8 cellular contexts compared by ENCODE assay signal in the genomic region with DNA sequence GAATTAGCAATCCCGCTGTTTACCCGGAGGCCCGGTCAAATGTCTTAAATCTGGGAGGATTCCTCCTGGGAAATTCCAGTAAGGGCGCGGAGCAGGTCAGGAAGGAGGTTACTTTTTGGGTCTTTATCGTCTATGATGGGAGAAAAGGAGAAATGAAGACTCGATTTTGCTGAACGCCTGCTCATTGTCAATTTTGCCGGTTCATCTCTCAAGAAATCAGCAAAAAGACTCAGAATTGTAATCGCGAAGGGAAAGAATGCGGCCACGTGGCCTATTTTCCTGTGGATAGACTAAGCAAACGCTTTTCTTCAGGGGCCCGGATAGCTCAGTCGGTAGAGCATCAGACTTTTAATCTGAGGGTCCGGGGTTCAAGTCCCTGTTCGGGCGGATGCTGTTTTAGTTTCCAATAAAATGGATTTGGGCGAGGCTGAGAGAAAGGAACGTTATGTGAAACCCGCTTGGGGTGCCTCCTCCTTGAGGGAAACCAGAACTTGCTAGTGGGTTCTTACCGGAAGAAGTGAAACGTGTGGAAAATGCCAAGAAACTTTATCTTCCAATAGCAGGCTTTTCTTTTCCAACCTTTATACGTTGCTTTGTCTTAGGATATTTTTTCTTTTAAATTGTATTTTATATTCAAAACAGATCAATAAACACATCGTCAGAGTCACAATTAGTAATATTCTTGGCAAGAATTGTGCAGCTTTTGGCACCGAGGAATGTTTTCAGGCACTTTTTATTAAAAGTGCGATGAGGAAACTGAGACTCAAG. TPM values are rescaled to one million over a fixed set of nuclear protein-coding genes. Genes with fewer than 3 reads are reported as not detected.
A peak's percentile ranks its signal among the peaks of the same experiment; 100 is the strongest.
DNase-seq lines count a peak whose midpoint lies in the region; ATAC-seq, FAIRE-seq and TF ChIP-seq lines count a peak whose summit lies in the region.

No MANE protein-coding gene starts in this region.

- ATAC-seq in HCT116: peak; percentile 41
- peak; percentile 55 for ATAC-seq in activated CD8-positive, alpha-beta T cell treated with anti-CD3 and anti-CD28 coated beads for 36 hours
- ATAC-seq in stimulated activated memory B cell treated with anti-CD40 and anti-IgM and Interleukin-4, amounts not matched to agents 10 μg/mL and 1 μg/mL and 100 μg/mL, for 72 hours: peak; percentile 3
- ATAC-seq in HG03457 (IDR thresholded peaks at IDR 0.05; ENCODE audit: unreplicated experiment): no peak

- peak overlapping the region; percentile 16 to 62 (median 46); a peak in 21 of 22 replicates for H3K4me2 ChIP-seq in BLaER1 treated with 17β-estradiol and CSF1 and Interleukin-3, amounts not matched to agents 10 nM and 100 nM
- H3K4me2 ChIP-seq in HCT116 (ENCODE audit: low read length): peak overlapping the region; percentile 70

- H3K36me3 ChIP-seq in BLaER1 treated with 17β-estradiol and CSF1 and Interleukin-3, amounts not matched to agents 10 nM and 100 nM: no peaks in the 10 kb centered on the region
- H3K36me3 ChIP-seq in HCT116 (ENCODE audit: control insufficient read depth in 1 of 2, insufficient read depth in 2 of 2, low read length in 2 of 2) (no peaks in the 10 kb centered on the region), muscle layer of duodenum (ENCODE audit: control insufficient read depth in 1 of 2, insufficient read depth in 2 of 2, low read length in 2 of 2) (no peaks in the 10 kb centered on the region)

- no peak for TF ChIP-seq CTCF in HCT116 (IDR thresholded peaks at IDR 0.05 in 2 of 3, conservative IDR thresholded peaks at IDR 0.05 in 1 of 3; ENCODE audit: borderline replicate concordance in 1 of 3, insufficient read depth in 1 of 3, low read depth in 2 of 3, low read length in 2 of 3)
- no peak for TF ChIP-seq CTCF in activated CD8-positive, alpha-beta T cell treated with anti-CD3 and anti-CD28 coated beads for 36 hours (IDR thresholded peaks at IDR 0.05)

- H3K4me3 ChIP-seq in BLaER1 treated with 17β-estradiol and CSF1 and Interleukin-3, amounts not matched to agents 10 nM and 100 nM: peak overlapping the region in 4 of 10 experiments; percentile 31 to 53 (median 49); a peak in 8 of 20 replicates
- peak overlapping the region in 1 of 2 experiments; percentile 32; a peak in 2 of 4 replicates for H3K4me3 ChIP-seq in HCT116 (replicated peaks in 1 of 2; ENCODE audit: low read depth in 1 of 2, low read length in 2 of 2)
- peak overlapping the region; percentile 49 to 55 for H3K4me3 ChIP-seq in muscle layer of duodenum (ENCODE audit: low read depth in 1 of 2, low read length in 2 of 2)

- peak overlapping the region in 1 of 11 experiments; percentile 21; a peak in 2 of 22 replicates for H3K27ac ChIP-seq in BLaER1 treated with 17β-estradiol and CSF1 and Interleukin-3, amounts not matched to agents 10 nM and 100 nM
- H3K27ac ChIP-seq in HCT116 (ENCODE audit: low read depth, low read length): peak overlapping the region; percentile 48
- peak overlapping the region; percentile 60 for H3K27ac ChIP-seq in muscle layer of duodenum (ENCODE audit: low read length)

- peak; percentile 35 for FAIRE-seq in endometrium (lab: Jason Lieb, UNC)

- intact Hi-C loops in HCT116 (cut with micrococcal nuclease): loop anchor here (10.0 kb wide), 1 partner anchor 1891 kb away; a partner anchor contains a TSS
- intact Hi-C loops in activated CD8-positive, alpha-beta T cell treated with anti-CD3 and anti-CD28 coated beads for 36 hours (cut with micrococcal nuclease): no loop called here

- RAD21 ChIA-PET in HCT116 (lab: Charles Lee; ENCODE audit: low non-redundant PET in 1 of 2, low total read pairs in 2 of 2, uncharacterized antibody in 2 of 2, unreplicated experiment in 2 of 2): interaction anchor here in 1 of 2 experiments (1.2 to 1.3 kb wide), 2 partner anchors 19 to 112 kb away, joined by 3 to 6 read pairs; a partner anchor contains a TSS

- H3K4me3 Mint-ChIP-seq in activated CD8-positive, alpha-beta T cell treated with anti-CD3 and anti-CD28 coated beads for 36 hours: peak overlapping the region; percentile 78
- H3K4me3 Mint-ChIP-seq in stimulated activated memory B cell treated with anti-CD40 and anti-IgM and Interleukin-4, amounts not matched to agents 10 μg/mL and 1 μg/mL and 100 μg/mL, for 72 hours: peak overlapping the region; percentile 75

- TF ChIP-seq RAD21 in HCT116 (IDR thresholded peaks at IDR 0.05; ENCODE audit: low read depth): no peak

- H3K27me3 ChIP-seq in BLaER1 treated with 17β-estradiol and CSF1 and Interleukin-3, amounts not matched to agents 10 nM and 100 nM: peaks cover 0 to 28% (median 18%) of the 10 kb centered on the region in 11 experiments; a peak in 13 of 22 replicates
- H3K27me3 ChIP-seq in HCT116 (ENCODE audit: insufficient read depth, low read length) (no peaks in the 10 kb centered on the region), muscle layer of duodenum (ENCODE audit: low read depth, low read length) (no peaks in the 10 kb centered on the region)

- peaks cover 3% of the 10 kb centered on the region for H3K36me3 Mint-ChIP-seq in activated CD8-positive, alpha-beta T cell treated with anti-CD3 and anti-CD28 coated beads for 36 hours (ENCODE audit: low read depth)
- no peaks in the 10 kb centered on the region for H3K36me3 Mint-ChIP-seq in stimulated activated memory B cell treated with anti-CD40 and anti-IgM and Interleukin-4, amounts not matched to agents 10 μg/mL and 1 μg/mL and 100 μg/mL, for 72 hours

- H2AFZ ChIP-seq in HCT116 (ENCODE audit: low read depth, low read length, poor library complexity, severe bottlenecking): peak overlapping the region; percentile 91

- H3K9me3 ChIP-seq in BLaER1 treated with 17β-estradiol and CSF1 and Interleukin-3, amounts not matched to agents 10 nM and 100 nM (replicated peaks in 1 of 11): 0 out of 22 replicates have a peak, but pooled peaks cover 0 to 7% (median 0%) of the 10 kb centered on the region in 11 experiments
- H3K9me3 ChIP-seq in HCT116 (ENCODE audit: control insufficient read depth in 1 of 2, insufficient read depth in 1 of 2, low read depth in 1 of 2, low read length in 2 of 2) (no peaks in the 10 kb centered on the region), muscle layer of duodenum (ENCODE audit: control insufficient read depth in 1 of 2, low read length in 2 of 2) (no peaks in the 10 kb centered on the region)

- peaks cover 19 to 76% (median 50%) of the 10 kb centered on the region in 10 experiments for H3K4me1 ChIP-seq in BLaER1 treated with 17β-estradiol and CSF1 and Interleukin-3, amounts not matched to agents 10 nM and 100 nM
- H3K4me1 ChIP-seq in HCT116 (ENCODE audit: control insufficient read depth in 1 of 2, insufficient read depth in 2 of 2, low read length in 2 of 2) (peaks cover 25 to 63% of the 10 kb centered on the region in 2 experiments), muscle layer of duodenum (ENCODE audit: control insufficient read depth in 1 of 2, insufficient read depth in 2 of 2, low read length in 2 of 2) (no peaks in the 10 kb centered on the region)

- H3K27me3 Mint-ChIP-seq in activated CD8-positive, alpha-beta T cell treated with anti-CD3 and anti-CD28 coated beads for 36 hours: peaks cover 5% of the 10 kb centered on the region
- H3K27me3 Mint-ChIP-seq in stimulated activated memory B cell treated with anti-CD40 and anti-IgM and Interleukin-4, amounts not matched to agents 10 μg/mL and 1 μg/mL and 100 μg/mL, for 72 hours: peaks cover 10% of the 10 kb centered on the region

- DNase-seq in HCT116 (ENCODE audit: low read depth, low spot score) (peak; percentile 74), NCI-H748 (lab: John Stamatoyannopoulos, UW; ENCODE audit: unreplicated experiment) (peak; percentile 84)
- peak; percentile 89 for DNase-seq in activated CD8-positive, alpha-beta T cell treated with anti-CD3 and anti-CD28 coated beads for 36 hours

- no peaks in the 10 kb centered on the region for H3K9me2 ChIP-seq in HCT116 (ENCODE audit: insufficient read depth)

- POLR2A ChIA-PET in HCT116 (lab: Charles Lee): interaction anchor here (1.2 to 1.3 kb wide), 2 partner anchors 9 to 60 kb away, joined by 5 to 6 read pairs; a partner anchor contains a TSS
- POLR2A ChIA-PET in activated CD8-positive, alpha-beta T cell treated with anti-CD3 and anti-CD28 coated beads for 36 hours (lab: Charles Lee): interaction anchor here (1.4 to 2.8 kb wide), 2 partner anchors 9 to 15 kb away, joined by 3 to 17 read pairs; no protein-coding TSS in a partner anchor

- H3K27ac Mint-ChIP-seq in activated CD8-positive, alpha-beta T cell treated with anti-CD3 and anti-CD28 coated beads for 36 hours: peak overlapping the region; percentile 87
- peak overlapping the region; percentile 84 for H3K27ac Mint-ChIP-seq in stimulated activated memory B cell treated with anti-CD40 and anti-IgM and Interleukin-4, amounts not matched to agents 10 μg/mL and 1 μg/mL and 100 μg/mL, for 72 hours

- H3K79me2 ChIP-seq in HCT116 (ENCODE audit: insufficient read depth, low read length): no peaks in the 10 kb centered on the region

- H4K20me1 ChIP-seq in BLaER1 treated with 17β-estradiol and CSF1 and Interleukin-3, amounts not matched to agents 10 nM and 100 nM: no peaks in the 10 kb centered on the region
- no peaks in the 10 kb centered on the region for H4K20me1 ChIP-seq in HCT116 (ENCODE audit: insufficient read depth)

- TF ChIP-seq POLR2A in HCT116 (IDR thresholded peaks at IDR 0.05; ENCODE audit: borderline replicate concordance, extremely low read depth, insufficient read depth, insufficient read length): no peak

- H3K9ac ChIP-seq in BLaER1 treated with 17β-estradiol and CSF1 and Interleukin-3, amounts not matched to agents 10 nM and 100 nM: peak overlapping the region in 3 of 11 experiments; percentile 21 to 25 (median 22); a peak in 3 of 22 replicates
- peak overlapping the region; percentile 40 for H3K9ac ChIP-seq in HCT116 (ENCODE audit: low read length)

- H3K4me1 Mint-ChIP-seq in activated CD8-positive, alpha-beta T cell treated with anti-CD3 and anti-CD28 coated beads for 36 hours (ENCODE audit: low read depth): peaks cover 42% of the 10 kb centered on the region
- peaks cover 38% of the 10 kb centered on the region for H3K4me1 Mint-ChIP-seq in stimulated activated memory B cell treated with anti-CD40 and anti-IgM and Interleukin-4, amounts not matched to agents 10 μg/mL and 1 μg/mL and 100 μg/mL, for 72 hours

- CTCF ChIA-PET in HCT116 (lab: Charles Lee): interaction anchor here (1.5 to 1.7 kb wide), 2 partner anchors 10 to 384 kb away, joined by 3 to 4 read pairs; a partner anchor contains a TSS
- CTCF ChIA-PET in activated CD8-positive, alpha-beta T cell treated with anti-CD3 and anti-CD28 coated beads for 36 hours (lab: Charles Lee): interaction anchor here (1.5 to 2.9 kb wide), 2 partner anchors 9 to 113 kb away, joined by 3 to 10 read pairs; a partner anchor contains a TSS

- no peaks in the 10 kb centered on the region for H3K9me3 Mint-ChIP-seq in activated CD8-positive, alpha-beta T cell treated with anti-CD3 and anti-CD28 coated beads for 36 hours
- no peaks in the 10 kb centered on the region for H3K9me3 Mint-ChIP-seq in stimulated activated memory B cell treated with anti-CD40 and anti-IgM and Interleukin-4, amounts not matched to agents 10 μg/mL and 1 μg/mL and 100 μg/mL, for 72 hours

- no TSS peak for BruUV-seq in HCT116 (replicated peaks; lab: Mats Ljungman, UMichigan)

RNA-seq across cellular contexts. Expression of a gene that starts 45.0 kb away (rescaled TPM):
- not detected for total RNA-seq in HCT116 (2021; ENCODE audit: unreplicated experiment)
- polyA plus RNA-seq in HCT116 (2012): not detected in 2 replicates
- not detected for total RNA-seq in activated CD8-positive, alpha-beta T cell treated with anti-CD3 and anti-CD28 coated beads for 36 hours

RNA-seq across cellular contexts. Expression of a gene that starts 52.9 kb away (rescaled TPM):
- not detected for total RNA-seq in HCT116 (2021; ENCODE audit: unreplicated experiment)
- not detected in 2 replicates for polyA plus RNA-seq in HCT116 (2012)
- total RNA-seq in activated CD8-positive, alpha-beta T cell treated with anti-CD3 and anti-CD28 coated beads for 36 hours: not detected

RNA-seq across cellular contexts. Expression of a gene that starts 59.3 kb away (rescaled TPM):
- total RNA-seq in HCT116 (2021; ENCODE audit: unreplicated experiment): 43.8 TPM
- polyA plus RNA-seq in HCT116 (2012): 27.2 and 28.3 TPM in 2 replicates
- total RNA-seq in activated CD8-positive, alpha-beta T cell treated with anti-CD3 and anti-CD28 coated beads for 36 hours: 10 to 100 TPM; 38.1 to 41.0 TPM
